2 cellular contexts compared by ENCODE assay signal in genomic region chr17:54172654-54173316, GRCh38.
TF ChIP-seq lines count a peak whose summit lies in the region.

No MANE protein-coding gene starts in this region.

TF ChIP-seq in IMR-90, 13 proteins besides CTCF, POLR2A, EP300 and RAD21:
- TF ChIP-seq RFX5 (IDR thresholded peaks at IDR 0.05; ENCODE audit: low read depth, low read length) (no peak), CHD1 (IDR thresholded peaks at IDR 0.05; ENCODE audit: low read depth, low read length) (no peak), RCOR1 (IDR thresholded peaks at IDR 0.05; ENCODE audit: insufficient replicate concordance, low read length) (no peak), SMC3 (IDR thresholded peaks at IDR 0.05; ENCODE audit: low read depth, low read length) (peak; percentile 34), FOS (IDR thresholded peaks at IDR 0.05; ENCODE audit: low read depth, low read length) (no peak), NFE2L2 (IDR thresholded peaks at IDR 0.05; ENCODE audit: low read depth, low read length) (no peak)

TF ChIP-seq in K562, 482 proteins besides CTCF, POLR2A, EP300 and RAD21 (continued from another document):
- 0 out of 2 replicates have a peak, but pooled peaks have one; percentile 17 for TF ChIP-seq SMC3 (conservative IDR thresholded peaks at IDR 0.05; ENCODE audit: insufficient read depth, low read depth, low read length)
- TF ChIP-seq BRF2 (IDR thresholded peaks at IDR 0.05; ENCODE audit: borderline replicate concordance, insufficient read depth, insufficient read length), result no peak
- peak; percentile 45; the same call in 1 of the 2 replicates for TF ChIP-seq DEAF1 (CRISPR knock-in tag; IDR thresholded peaks at IDR 0.05)
- TF ChIP-seq ZNF282 (CRISPR knock-in tag; IDR thresholded peaks at IDR 0.05), result no peak
TF ChIP-seq in K562: peak in this region for 2.
